1 cellular context compared by ENCODE assay signal in genomic region chr9:136526625-136527066, GRCh38.
TF ChIP-seq lines count a peak whose summit lies in the region.

No MANE protein-coding gene starts in this region.

TF ChIP-seq in HepG2, 621 proteins besides CTCF, POLR2A, EP300 and RAD21 (continued from another document):
- TF ChIP-seq, protein P1, sequence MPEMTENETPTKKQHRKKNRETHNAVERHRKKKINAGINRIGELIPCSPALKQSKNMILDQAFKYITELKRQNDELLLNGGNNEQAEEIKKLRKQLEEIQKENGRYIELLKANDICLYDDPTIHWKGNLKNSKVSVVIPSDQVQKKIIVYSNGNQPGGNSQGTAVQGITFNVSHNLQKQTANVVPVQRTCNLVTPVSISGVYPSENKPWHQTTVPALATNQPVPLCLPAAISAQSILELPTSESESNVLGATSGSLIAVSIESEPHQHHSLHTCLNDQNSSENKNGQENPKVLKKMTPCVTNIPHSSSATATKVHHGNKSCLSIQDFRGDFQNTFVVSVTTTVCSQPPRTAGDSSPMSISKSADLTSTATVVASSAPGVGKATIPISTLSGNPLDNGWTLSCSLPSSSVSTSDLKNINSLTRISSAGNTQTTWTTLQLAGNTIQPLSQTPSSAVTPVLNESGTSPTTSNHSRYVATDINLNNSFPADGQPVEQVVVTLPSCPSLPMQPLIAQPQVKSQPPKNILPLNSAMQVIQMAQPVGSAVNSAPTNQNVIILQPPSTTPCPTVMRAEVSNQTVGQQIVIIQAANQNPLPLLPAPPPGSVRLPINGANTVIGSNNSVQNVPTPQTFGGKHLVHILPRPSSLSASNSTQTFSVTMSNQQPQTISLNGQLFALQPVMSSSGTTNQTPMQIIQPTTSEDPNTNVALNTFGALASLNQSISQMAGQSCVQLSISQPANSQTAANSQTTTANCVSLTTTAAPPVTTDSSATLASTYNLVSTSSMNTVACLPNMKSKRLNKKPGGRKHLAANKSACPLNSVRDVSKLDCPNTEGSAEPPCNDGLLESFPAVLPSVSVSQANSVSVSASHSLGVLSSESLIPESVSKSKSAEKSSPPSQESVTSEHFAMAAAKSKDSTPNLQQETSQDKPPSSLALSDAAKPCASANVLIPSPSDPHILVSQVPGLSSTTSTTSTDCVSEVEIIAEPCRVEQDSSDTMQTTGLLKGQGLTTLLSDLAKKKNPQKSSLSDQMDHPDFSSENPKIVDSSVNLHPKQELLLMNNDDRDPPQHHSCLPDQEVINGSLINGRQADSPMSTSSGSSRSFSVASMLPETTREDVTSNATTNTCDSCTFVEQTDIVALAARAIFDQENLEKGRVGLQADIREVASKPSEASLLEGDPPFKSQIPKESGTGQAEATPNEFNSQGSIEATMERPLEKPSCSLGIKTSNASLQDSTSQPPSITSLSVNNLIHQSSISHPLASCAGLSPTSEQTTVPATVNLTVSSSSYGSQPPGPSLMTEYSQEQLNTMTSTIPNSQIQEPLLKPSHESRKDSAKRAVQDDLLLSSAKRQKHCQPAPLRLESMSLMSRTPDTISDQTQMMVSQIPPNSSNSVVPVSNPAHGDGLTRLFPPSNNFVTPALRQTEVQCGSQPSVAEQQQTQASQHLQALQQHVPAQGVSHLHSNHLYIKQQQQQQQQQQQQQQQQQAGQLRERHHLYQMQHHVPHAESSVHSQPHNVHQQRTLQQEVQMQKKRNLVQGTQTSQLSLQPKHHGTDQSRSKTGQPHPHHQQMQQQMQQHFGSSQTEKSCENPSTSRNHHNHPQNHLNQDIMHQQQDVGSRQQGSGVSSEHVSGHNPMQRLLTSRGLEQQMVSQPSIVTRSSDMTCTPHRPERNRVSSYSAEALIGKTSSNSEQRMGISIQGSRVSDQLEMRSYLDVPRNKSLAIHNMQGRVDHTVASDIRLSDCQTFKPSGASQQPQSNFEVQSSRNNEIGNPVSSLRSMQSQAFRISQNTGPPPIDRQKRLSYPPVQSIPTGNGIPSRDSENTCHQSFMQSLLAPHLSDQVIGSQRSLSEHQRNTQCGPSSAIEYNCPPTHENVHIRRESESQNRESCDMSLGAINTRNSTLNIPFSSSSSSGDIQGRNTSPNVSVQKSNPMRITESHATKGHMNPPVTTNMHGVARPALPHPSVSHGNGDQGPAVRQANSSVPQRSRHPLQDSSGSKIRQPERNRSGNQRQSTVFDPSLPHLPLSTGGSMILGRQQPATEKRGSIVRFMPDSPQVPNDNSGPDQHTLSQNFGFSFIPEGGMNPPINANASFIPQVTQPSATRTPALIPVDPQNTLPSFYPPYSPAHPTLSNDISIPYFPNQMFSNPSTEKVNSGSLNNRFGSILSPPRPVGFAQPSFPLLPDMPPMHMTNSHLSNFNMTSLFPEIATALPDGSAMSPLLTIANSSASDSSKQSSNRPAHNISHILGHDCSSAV (CRISPR knock-in tag; IDR thresholded peaks at IDR 0.05; ENCODE audit: borderline replicate concordance) = no peak
- TF ChIP-seq AFF4 (CRISPR knock-in tag; IDR thresholded peaks at IDR 0.05) (no peak), RCOR2 (CRISPR knock-in tag; IDR thresholded peaks at IDR 0.05) (no peak), ZFP36 (IDR thresholded peaks at IDR 0.05; ENCODE audit: borderline replicate concordance, low read depth, low read length, partially characterized antibody) (no peak), MTF2 (CRISPR knock-in tag; IDR thresholded peaks at IDR 0.05; ENCODE audit: borderline replicate concordance) (no peak), SRSF1 (optimal IDR thresholded peaks at IDR 0.05; ENCODE audit: low read depth, low read length) (peak; percentile 66), ZNF766 (CRISPR knock-in tag; IDR thresholded peaks at IDR 0.05; ENCODE audit: borderline replicate concordance) (no peak), MYC (CRISPR knock-in tag; IDR thresholded peaks at IDR 0.05; ENCODE audit: borderline replicate concordance) (0 out of 2 replicates have a peak, but pooled peaks have one; percentile 5), ZNF446 (CRISPR knock-in tag; IDR thresholded peaks at IDR 0.05) (no peak), ISL2 (CRISPR knock-in tag; IDR thresholded peaks at IDR 0.05) (no peak), SYNCRIP (IDR thresholded peaks at IDR 0.05; ENCODE audit: insufficient read depth, low read depth, low read length) (no peak), TMF1 (CRISPR knock-in tag; IDR thresholded peaks at IDR 0.05; ENCODE audit: low read depth) (no peak), BHLHE40 (IDR thresholded peaks at IDR 0.05; ENCODE audit: low read length) (no peak)
TF ChIP-seq in HepG2: peak in this region for 5.
